ENCODE assay signal across 17 cellular contexts in genomic region chr21:34910396-34910795, GRCh38.
DNase-seq lines count a peak whose midpoint lies in the region; ATAC-seq and TF ChIP-seq lines count a peak whose summit lies in the region.
"Had no signal": no experiment of that assay in that cellular context is flagged by ENCODE, and none has a peak within 500 bp of the region (broad histone marks: within the 10 kb centered on the region; RNA-seq: fewer than 3 reads in every experiment).

No MANE protein-coding gene starts in this region.

- no peak overlapping the region for H3K27ac ChIP-seq in lower lobe of right lung
- no peak overlapping the region for H3K27ac ChIP-seq in substantia nigra (ENCODE audit: low read depth, low read length, poor library complexity, severe bottlenecking)

- no peak overlapping the region for H3K4me3 Mint-ChIP-seq in T-helper 17 cell
- H3K4me3 Mint-ChIP-seq: activated naive CD8-positive, alpha-beta T cell treated with anti-CD3 and anti-CD28 coated beads, Interleukin-2, amount 10 ng/mL, durations not matched to agents 7 days and 5 days had no signal

- H3K27me3 Mint-ChIP-seq in T-helper 17 cell = no peaks in the 10 kb centered on the region
- H3K27me3 Mint-ChIP-seq: memory B cell had no signal

- TF ChIP-seq CTCF in lower lobe of right lung (IDR thresholded peaks at IDR 0.05) = no peak

- ATAC-seq in T-helper 17 cell = no peak
- peak; percentile 53 to 63 for ATAC-seq in lower lobe of right lung
- ATAC-seq in GM21723 (IDR thresholded peaks at IDR 0.05; ENCODE audit: unreplicated experiment) = no peak

- no peaks in the 10 kb centered on the region for H3K36me3 ChIP-seq in lower lobe of right lung
- H3K36me3 ChIP-seq: upper lobe of left lung had no signal

- intact Hi-C loops in lower lobe of right lung (cut with DNase I) = no loop called here

- H3K4me1 Mint-ChIP-seq in T-helper 17 cell = peaks cover 67% of the 10 kb centered on the region

- peaks cover 3% of the 10 kb centered on the region for H3K36me3 Mint-ChIP-seq in T-helper 17 cell (ENCODE audit: low read depth)

- peaks cover 53% of the 10 kb centered on the region for H3K4me1 ChIP-seq in lower lobe of right lung

- peak; percentile 35 for DNase-seq in activated CD8-positive, alpha-beta memory T cell treated with anti-CD3 and anti-CD28 coated beads for 24 hours
- no peak for DNase-seq in activated CD8-positive, alpha-beta memory T cell treated with anti-CD3 and anti-CD28 coated beads, Interleukin-2, amount 50 U/mL, for 4 hours
- no peak for DNase-seq in T-helper 17 cell
- peak; percentile 69 for DNase-seq in lower lobe of right lung
- peak in 37 of 49 donors; percentile 10 to 73 (median 47) for DNase-seq in substantia nigra (lab: John Stamatoyannopoulos, UW)
- DNase-seq in stimulated activated CD8-positive, alpha-beta memory T cell treated with anti-CD3 and anti-CD28 coated beads, Interleukin-4, amount 100 ng/mL, for 48 hours = no peak
- no peak for DNase-seq in GM19238 (ENCODE audit: insufficient read length, low spot score)
- DNase-seq: activated CD4-positive, alpha-beta T cell treated with anti-CD3 and anti-CD28 coated beads, Interleukin-2, amount 50 U/mL, for 1 hour; activated naive CD8-positive, alpha-beta T cell treated with anti-CD3 and anti-CD28 coated beads, Interleukin-2, amount 10 ng/mL, durations not matched to agents 7 days and 5 days; activated T-cell treated with anti-CD3 and anti-CD28 coated beads, Interleukin-2, amount 50 U/mL, for 1 hour; GDM1; NCI-H1436 treated with DMSO at 0.1 percent for 48 hours; NCI-H510A; stimulated activated CD4-positive, alpha-beta T cell treated with anti-CD3 and anti-CD28 coated beads, Interleukin-4, amount 100 ng/mL, for 4 hours had no signal

- peak overlapping the region; percentile 63 for H3K27ac Mint-ChIP-seq in T-helper 17 cell
- H3K27ac Mint-ChIP-seq: activated naive CD8-positive, alpha-beta T cell treated with anti-CD3 and anti-CD28 coated beads, Interleukin-2, amount 10 ng/mL, durations not matched to agents 7 days and 5 days; memory B cell had no signal

- H3K9me3 ChIP-seq in T-helper 17 cell (ENCODE audit: control insufficient read depth, low read length, poor library complexity, severe bottlenecking) = no peaks in the 10 kb centered on the region
- no peaks in the 10 kb centered on the region for H3K9me3 ChIP-seq in lower lobe of right lung
- H3K9me3 ChIP-seq: upper lobe of left lung had no signal

- H3K27me3 ChIP-seq in lower lobe of right lung (ENCODE audit: low read depth) = no peaks in the 10 kb centered on the region
- H3K27me3 ChIP-seq: upper lobe of left lung had no signal

- no peak overlapping the region for H3K4me3 ChIP-seq in lower lobe of right lung
- H3K4me3 ChIP-seq: upper lobe of left lung had no signal

Comparison
In these comparisons a context has a peak if more than half of its experiments do, and no peak if none do; other contexts are left out.
1. DNase-seq: peak in activated CD8-positive, alpha-beta memory T cell treated with anti-CD3 and anti-CD28 coated beads for 24 hours (single experiment), lower lobe of right lung (single experiment) and substantia nigra (37 of 49); none in activated CD8-positive, alpha-beta memory T cell treated with anti-CD3 and anti-CD28 coated beads, Interleukin-2, amount 50 U/mL, for 4 hours (single experiment), T-helper 17 cell (0 of 3), stimulated activated CD8-positive, alpha-beta memory T cell treated with anti-CD3 and anti-CD28 coated beads, Interleukin-4, amount 100 ng/mL, for 48 hours (single experiment) and GM19238 (single experiment).
2. ATAC-seq: peak in lower lobe of right lung (2 of 2); none in T-helper 17 cell (single experiment) and GM21723 (single experiment).